26 cellular contexts compared by ENCODE assay signal in the genomic region with DNA sequence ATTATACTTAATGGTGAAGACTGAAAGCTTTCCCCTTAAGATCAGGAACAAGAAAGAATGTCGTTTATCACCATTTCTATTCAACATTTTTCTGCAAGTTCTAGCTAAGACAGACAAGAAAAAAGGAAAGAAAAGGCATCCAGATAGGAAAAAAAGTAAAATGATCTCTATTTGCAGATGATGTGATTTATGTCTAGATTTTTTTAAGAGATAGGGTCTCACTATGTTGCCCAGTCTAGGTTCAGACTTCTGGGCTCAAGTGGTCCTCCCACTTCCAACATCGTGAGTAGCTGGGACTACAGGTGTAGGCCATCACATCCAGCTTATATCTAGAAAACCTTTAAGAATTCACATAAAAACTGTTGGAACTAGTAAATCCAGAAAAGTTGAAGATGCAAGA.
"Had no signal": no experiment of that assay in that cellular context is flagged by ENCODE, and none has a peak within 500 bp of the region (broad histone marks: within the 10 kb centered on the region; RNA-seq: fewer than 3 reads in every experiment).

No MANE protein-coding gene starts in this region.

- H2AFZ ChIP-seq: hepatocyte, neural progenitor cell, parathyroid adenoma had no signal

- H3K79me2 ChIP-seq: hepatocyte, parathyroid adenoma had no signal

- H3K27me3 ChIP-seq: colonic mucosa, esophagus squamous epithelium, heart left ventricle, hepatocyte, neural progenitor cell, tibial nerve, upper lobe of left lung had no signal

- H3K9me3 ChIP-seq: colonic mucosa, esophagus squamous epithelium, thoracic aorta, upper lobe of left lung had no signal

- H3K36me3 ChIP-seq: colonic mucosa had no signal

- DNase-seq: colonic mucosa; dermis blood vessel endothelial cell; effector memory CD4-positive, alpha-beta T cell; erythroblast; esophagus squamous epithelium; heart left ventricle; kidney; stimulated activated CD4-positive, alpha-beta T cell treated with anti-CD3 and anti-CD28 coated beads, Interleukin-2, amount 100 ng/mL, for 24 hours; stimulated activated CD4-positive, alpha-beta T cell treated with anti-CD3 and anti-CD28 coated beads, Interleukin-4, amount 100 ng/mL, for 24 hours; stimulated activated naive CD8-positive, alpha-beta T cell treated with anti-CD3 and anti-CD28 coated beads, Interleukin-15, Interleukin-2, amounts not matched to agents 100 U/mL and 50 U/mL, for 24 hours; upper lobe of left lung had no signal

- H3K4me1 Mint-ChIP-seq: memory B cell, nephron, neural progenitor cell had no signal

- H3K27ac ChIP-seq: colonic mucosa, esophagus squamous epithelium, heart left ventricle, hepatocyte, neural progenitor cell, parathyroid adenoma, thoracic aorta, tibial nerve, upper lobe of left lung had no signal

- H3K9ac ChIP-seq: neural progenitor cell, parathyroid adenoma had no signal

- H3K4me2 ChIP-seq: hepatocyte, neural progenitor cell had no signal

- H3K4me1 ChIP-seq: colonic mucosa, esophagus squamous epithelium, neural progenitor cell, parathyroid adenoma, tibial nerve had no signal

- FAIRE-seq: endometrium, frontal cortex, kidney, urothelium cell line had no signal

- H3K4me3 ChIP-seq: colonic mucosa, esophagus squamous epithelium, heart left ventricle, hepatocyte, lung, neural progenitor cell, thoracic aorta, tibial nerve, upper lobe of left lung had no signal

- H3K4me3 Mint-ChIP-seq: memory B cell; nephron; neural progenitor cell; stimulated activated effector memory CD8-positive, alpha-beta T cell treated with anti-CD3 and anti-CD28 coated beads, Interleukin-12 subunit alpha, Interleukin-12 subunit beta, amount 100 ng/mL, for 72 hours had no signal

- H3K27me3 Mint-ChIP-seq: memory B cell, progenitor cell of endocrine pancreas had no signal

- H3K9me3 Mint-ChIP-seq: stimulated activated effector memory CD8-positive, alpha-beta T cell treated with anti-CD3 and anti-CD28 coated beads, Interleukin-12 subunit alpha, Interleukin-12 subunit beta, amount 100 ng/mL, for 72 hours had no signal

- H3K27ac Mint-ChIP-seq: memory B cell; nephron; neural progenitor cell; progenitor cell of endocrine pancreas; stimulated activated effector memory CD8-positive, alpha-beta T cell treated with anti-CD3 and anti-CD28 coated beads, Interleukin-12 subunit alpha, Interleukin-12 subunit beta, amount 100 ng/mL, for 72 hours had no signal

- ATAC-seq: heart left ventricle; left lobe of liver; sciatic nerve; stimulated activated effector memory CD8-positive, alpha-beta T cell treated with anti-CD3 and anti-CD28 coated beads, Interleukin-12 subunit alpha, Interleukin-12 subunit beta, amount 100 ng/mL, for 72 hours; stimulated activated naive CD8-positive, alpha-beta T cell treated with anti-CD3 and anti-CD28 coated beads, Interleukin-15, Interleukin-2, amounts not matched to agents 100 U/mL and 50 U/mL, for 24 hours had no signal
